ENCODE assay signal across 22 cellular contexts in the genomic region with DNA sequence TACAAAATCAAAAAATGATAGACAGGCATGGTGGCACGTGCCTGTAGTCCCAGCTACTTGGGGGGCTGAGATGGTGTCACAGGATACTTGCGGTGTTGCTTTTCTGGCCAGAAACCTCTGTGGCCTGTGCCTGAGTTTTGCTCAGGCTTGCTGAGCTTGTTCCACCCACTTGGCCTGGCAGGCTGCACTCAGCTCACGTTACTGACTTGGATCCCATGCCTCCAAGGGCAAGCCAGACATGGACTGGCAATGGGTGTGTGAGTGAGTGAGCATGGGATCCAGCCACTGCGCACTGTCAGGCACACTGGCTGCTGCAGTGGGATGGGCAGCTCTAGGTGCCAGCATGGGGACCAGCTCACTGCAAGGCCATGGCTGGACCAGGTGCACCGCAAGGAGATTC.
DNase-seq lines count a peak whose midpoint lies in the region; ATAC-seq and TF ChIP-seq lines count a peak whose summit lies in the region.
"Had no signal": no experiment of that assay in that cellular context is flagged by ENCODE, and none has a peak within 500 bp of the region (broad histone marks: within the 10 kb centered on the region; RNA-seq: fewer than 3 reads in every experiment).

No MANE protein-coding gene starts in this region.

- no peak overlapping the region for H3K9ac ChIP-seq in BLaER1

- H3K27me3 ChIP-seq in BLaER1 (no peaks in the 10 kb centered on the region), psoas muscle (ENCODE audit: insufficient read depth in 3 of 3, low read length in 2 of 3) (no peaks in the 10 kb centered on the region)

- peak; percentile 24 for DNase-seq in NCI-H2196 (lab: John Stamatoyannopoulos, UW; ENCODE audit: unreplicated experiment)
- DNase-seq in NCI-H2196 treated with DMSO at 0.1 percent for 48 hours (lab: John Stamatoyannopoulos, UW; ENCODE audit: unreplicated experiment): no peak
- peak; percentile 2 for DNase-seq in fibroblast of peridontal ligament (ENCODE audit: extremely low read depth)
- peak; percentile 34 to 74 for DNase-seq in psoas muscle
- no peak for DNase-seq in DMS53 (lab: John Stamatoyannopoulos, UW)
- DNase-seq: AML-193, DMS79 treated with DMSO at 0.1 percent for 48 hours, H7, HFFc6, NCI-H1092 treated with DMSO at 0.1 percent for 48 hours, NCI-H146, NCI-H2029 treated with DMSO at 0.1 percent for 48 hours, NCI-H2171, NCI-H446 treated with DMSO at 0.1 percent for 48 hours, NCI-H69, SHP77 had no signal

- no peaks in the 10 kb centered on the region for H3K36me3 ChIP-seq in BLaER1
- H3K36me3 ChIP-seq in psoas muscle (ENCODE audit: insufficient read depth in 1 of 2, low read depth in 1 of 2): no peaks in the 10 kb centered on the region

- H4K20me1 ChIP-seq in BLaER1: no peaks in the 10 kb centered on the region

- H3K27ac ChIP-seq in BLaER1: peak overlapping the region; percentile 80
- H3K27ac ChIP-seq in psoas muscle: no peak overlapping the region
- H3K27ac ChIP-seq: 22Rv1, HL-60, SK-N-MC had no signal

- H3K4me3 ChIP-seq in BLaER1 (no peak overlapping the region), psoas muscle (no peak overlapping the region)
- H3K4me3 ChIP-seq: SK-N-MC had no signal

- 36 to 61% (median 38%) methylated on average over 5 of the region's 5 CpGs for WGBS in psoas muscle, 3 donors

- intact Hi-C loops in psoas muscle (cut with DNase I): no loop called here

- ATAC-seq in psoas muscle (peak; percentile 70 to 85 (median 77)), HG03097 (IDR thresholded peaks at IDR 0.05; ENCODE audit: low FRiP score, unreplicated experiment) (no peak), HG03108 (IDR thresholded peaks at IDR 0.05; ENCODE audit: unreplicated experiment) (no peak)

- H3K4me1 ChIP-seq in BLaER1 (peaks cover 98% of the 10 kb centered on the region), psoas muscle (peaks cover 16% of the 10 kb centered on the region)

- H3K4me2 ChIP-seq in BLaER1: peak overlapping the region; percentile 74

- no peak for TF ChIP-seq CTCF in psoas muscle (IDR thresholded peaks at IDR 0.05)

- H3K9me3 ChIP-seq in BLaER1: no peaks in the 10 kb centered on the region
- no peaks in the 10 kb centered on the region for H3K9me3 ChIP-seq in psoas muscle

Comparison
In these comparisons a context has a peak if more than half of its experiments do, and no peak if none do; other contexts are left out.
1. DNase-seq: peak in NCI-H2196 (single experiment), fibroblast of peridontal ligament (single experiment) and psoas muscle (2 of 2); none in NCI-H2196 treated with DMSO at 0.1 percent for 48 hours (single experiment) and DMS53 (single experiment).
2. ATAC-seq: peak in psoas muscle (4 of 4); none in HG03097 (single experiment) and HG03108 (single experiment).